Comparison of ENCODE assay signal across 23 cellular contexts in genomic region chr17:3256575-3256974, GRCh38. TPM values are rescaled to one million over a fixed set of nuclear protein-coding genes. Genes with fewer than 3 reads are reported as not detected.
DNase-seq lines count a peak whose midpoint lies in the region; ATAC-seq and TF ChIP-seq lines count a peak whose summit lies in the region.
"Had no signal": no experiment of that assay in that cellular context is flagged by ENCODE, and none has a peak within 500 bp of the region (broad histone marks: within the 10 kb centered on the region; RNA-seq: fewer than 3 reads in every experiment).

No MANE protein-coding gene starts in this region.

- H3K27me3 ChIP-seq in NT2/D1 (ENCODE audit: insufficient read depth, insufficient read length) (no peaks in the 10 kb centered on the region), endodermal cell (ENCODE audit: control insufficient read depth, insufficient read depth, low read length, poor library complexity, severe bottlenecking) (no peaks in the 10 kb centered on the region)
- H3K27me3 ChIP-seq: BE2C; BLaER1 treated with 17β-estradiol and CSF1 and Interleukin-3, amounts not matched to agents 10 nM and 100 nM had no signal

- no peak overlapping the region for H3K27ac ChIP-seq in endodermal cell (ENCODE audit: low read depth, low read length)
- H3K27ac ChIP-seq: A549; BLaER1 treated with 17β-estradiol and CSF1 and Interleukin-3, amounts not matched to agents 10 nM and 100 nM; GM23248 had no signal

- H3K27me3 Mint-ChIP-seq in endodermal cell (ENCODE audit: insufficient read depth), result no peaks in the 10 kb centered on the region
- H3K27me3 Mint-ChIP-seq: CD4-positive, alpha-beta T cell had no signal

- ATAC-seq in HG02970 (IDR thresholded peaks at IDR 0.05; ENCODE audit: low FRiP score, unreplicated experiment) (no peak), HG03025 (IDR thresholded peaks at IDR 0.05; ENCODE audit: low FRiP score, unreplicated experiment) (no peak)
- ATAC-seq: A549, GM12878 had no signal

- H3K4me3 ChIP-seq in NT2/D1 (ENCODE audit: insufficient read length, low read depth) (no peak overlapping the region), endodermal cell (ENCODE audit: low read length) (no peak overlapping the region)
- H3K4me3 ChIP-seq: A549; BLaER1 treated with 17β-estradiol and CSF1 and Interleukin-3, amounts not matched to agents 10 nM and 100 nM; GM12878; GM23248; HAP-1 had no signal

- WGBS in endodermal cell (ENCODE audit: insufficient coverage in 1 of 2, insufficient read length in 1 of 2), 2 experiments, result 75% methylated on average over 6 to 8 of the region's 8 CpGs

- H3K9ac ChIP-seq in NT2/D1 (ENCODE audit: insufficient read length, low read depth) (no peak overlapping the region), endodermal cell (ENCODE audit: extremely low read depth, low read length, poor library complexity, severe bottlenecking) (no peak overlapping the region)
- H3K9ac ChIP-seq: BLaER1 treated with 17β-estradiol and CSF1 and Interleukin-3, amounts not matched to agents 10 nM and 100 nM; GM23248 had no signal

- no peaks in the 10 kb centered on the region for H3K36me3 ChIP-seq in NT2/D1 (ENCODE audit: insufficient read depth, insufficient read length, low read length)
- no peaks in the 10 kb centered on the region for H3K36me3 ChIP-seq in endodermal cell (ENCODE audit: control insufficient read depth, insufficient read depth, low read length)
- H3K36me3 ChIP-seq: BE2C; BLaER1 treated with 17β-estradiol and CSF1 and Interleukin-3, amounts not matched to agents 10 nM and 100 nM; HAP-1 had no signal

- H3K4me1 ChIP-seq in NT2/D1 (ENCODE audit: insufficient read depth, insufficient read length) (no peaks in the 10 kb centered on the region), endodermal cell (ENCODE audit: control insufficient read depth, insufficient read depth, low read length) (no peaks in the 10 kb centered on the region)
- H3K4me1 ChIP-seq: A549, BE2C, HAP-1 had no signal

- TF ChIP-seq CTCF in endodermal cell (conservative IDR thresholded peaks at IDR 0.05), result no peak

- H3K4me1 Mint-ChIP-seq in endodermal cell, result no peaks in the 10 kb centered on the region
- H3K4me1 Mint-ChIP-seq: CD14-positive monocyte had no signal

- no peak overlapping the region for H3K4me3 Mint-ChIP-seq in endodermal cell
- H3K4me3 Mint-ChIP-seq: CD14-positive monocyte; CD4-positive, alpha-beta T cell; CD8-positive, alpha-beta memory T cell; HFFc6 had no signal

- peaks cover 6% of the 10 kb centered on the region for H3K36me3 Mint-ChIP-seq in endodermal cell (ENCODE audit: low read depth)
- H3K36me3 Mint-ChIP-seq: CD14-positive monocyte; CD8-positive, alpha-beta memory T cell had no signal

- peaks cover 76% of the 10 kb centered on the region for H3K9me3 Mint-ChIP-seq in endodermal cell

- peak; percentile 3 for DNase-seq in ELF-1 (ENCODE audit: low read depth, low spot score)
- peak; percentile 30 for DNase-seq in NT2/D1 (ENCODE audit: low read depth, low spot score)
- peak; percentile 53 for DNase-seq in endodermal cell
- peak; percentile 28 for DNase-seq in iPS DF 4.7 (ENCODE audit: extremely low read depth, low spot score)
- DNase-seq in cerebellum (ENCODE audit: low spot score), result no peak
- DNase-seq: 8988T; ACHN; AML-193; BE2C; CD4-positive, alpha-beta T cell; CD8-positive, alpha-beta memory T cell; DMS53; DMS79 treated with DMSO at 0.1 percent for 48 hours; GM23248; HFFc6 had no signal

- H3K9me3 ChIP-seq in NT2/D1 (ENCODE audit: insufficient read depth, low read length) (no peaks in the 10 kb centered on the region), endodermal cell (ENCODE audit: control insufficient read depth, low read length) (peaks cover 28% of the 10 kb centered on the region)
- H3K9me3 ChIP-seq: A549, BE2C, HAP-1 had no signal

- no peak overlapping the region for H3K27ac Mint-ChIP-seq in endodermal cell
- H3K27ac Mint-ChIP-seq: CD14-positive monocyte; CD4-positive, alpha-beta T cell; CD8-positive, alpha-beta memory T cell; HFFc6 had no signal

RNA-seq across cellular contexts. Expression of gene OR3A1, which starts 41.6 kb away (rescaled TPM):
- total RNA-seq in endodermal cell, result not detected
- not detected for polyA plus RNA-seq in endodermal cell (2013, experiment 1 of 2)
- not detected for polyA plus RNA-seq in endodermal cell (2013, experiment 2 of 2)
- 0.36 TPM for total RNA-seq in cerebellum
- total RNA-seq: Daoy, GM12878, GM23248, HFFc6 had no signal
- polyA plus RNA-seq: A549; CD8-positive, alpha-beta memory T cell; GM12878; GM23248 had no signal

RNA-seq across cellular contexts. Expression of gene OR1A1, which starts 49.1 kb away (rescaled TPM):
- total RNA-seq in endodermal cell (not detected), cerebellum (not detected)
- not detected for polyA plus RNA-seq in endodermal cell (2013, experiment 1 of 2)
- not detected for polyA plus RNA-seq in endodermal cell (2013, experiment 2 of 2)
- total RNA-seq: CD4-positive, alpha-beta T cell; CD8-positive, alpha-beta memory T cell; Daoy; GM12878; GM23248; HFFc6 had no signal
- polyA plus RNA-seq: A549; CD14-positive monocyte; CD8-positive, alpha-beta memory T cell; GM12878; GM23248 had no signal

RNA-seq across cellular contexts. Expression of gene OR1A2, which starts 59.3 kb away (rescaled TPM):
- not detected for total RNA-seq in endodermal cell
- polyA plus RNA-seq in endodermal cell (2013, experiment 1 of 2), result not detected
- not detected for polyA plus RNA-seq in endodermal cell (2013, experiment 2 of 2)
- total RNA-seq in cerebellum, result not detected
- total RNA-seq: CD4-positive, alpha-beta T cell; CD8-positive, alpha-beta memory T cell; Daoy; GM12878; GM23248; HFFc6 had no signal
- polyA plus RNA-seq: A549; CD14-positive monocyte; CD8-positive, alpha-beta memory T cell; GM12878; GM23248 had no signal
